8 cellular contexts compared by ENCODE assay signal in the genomic region with DNA sequence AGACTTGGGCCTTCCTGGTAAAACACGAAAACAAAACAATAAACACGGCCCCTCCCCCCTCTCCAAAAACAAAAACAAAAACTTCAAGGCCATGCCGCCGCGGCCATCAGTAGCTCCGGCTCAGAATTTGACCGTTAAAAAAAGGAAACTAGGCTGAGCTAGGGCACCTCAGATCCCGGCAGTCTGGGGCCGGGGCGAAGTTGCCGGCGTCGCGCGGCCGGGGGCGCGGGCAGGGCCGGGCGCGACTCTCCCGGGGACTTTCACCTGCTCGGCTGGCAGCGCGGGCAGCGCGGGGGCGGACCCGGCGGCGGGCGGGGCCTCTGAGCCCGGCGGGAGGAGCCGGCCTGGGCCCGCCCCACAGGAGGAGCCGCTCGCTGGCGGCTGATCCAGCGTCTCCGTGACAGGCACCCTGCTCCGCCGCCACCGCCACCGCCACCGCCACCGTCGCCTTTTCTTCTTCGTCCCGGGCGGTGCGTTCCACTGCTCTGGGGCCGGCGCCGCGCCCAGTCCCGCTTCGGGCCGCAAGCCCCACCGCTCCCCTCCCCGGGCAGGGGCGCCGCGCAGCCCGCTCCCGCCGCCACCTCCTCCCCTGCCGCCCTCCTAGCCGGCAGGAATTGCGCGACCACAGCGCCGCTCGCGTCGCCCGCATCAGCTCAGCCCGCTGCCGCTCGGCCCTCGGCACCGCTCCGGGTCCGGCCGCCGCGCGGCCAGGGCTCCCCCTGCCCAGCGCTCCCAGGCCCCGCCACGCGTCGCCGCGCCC. TPM values are rescaled to one million over a fixed set of nuclear protein-coding genes. Genes with fewer than 3 reads are reported as not detected.
DNase-seq lines count a peak whose midpoint lies in the region; ATAC-seq and FAIRE-seq lines count a peak whose summit lies in the region.

Gene NOS1AP, plus strand, starts transcription at position 358 of the 760 bp plus-strand sequence. CDS start 487 bp downstream, outside the sequence.

- FAIRE-seq in frontal cortex (lab: Jason Lieb, UNC) = no peak

- H3K27ac Mint-ChIP-seq in activated T-helper 2 cell treated with anti-CD3 and anti-CD28 coated beads, Interferon-gamma antibody, Interleukin-2, Interleukin-4, amounts not matched to agents 10 μg/mL and 5 μg/mL and 100 μg/mL, durations not matched to agents 14 hours and 24 hours and 36 hours = no peak within 1 kb of the TSS

- H3K36me3 ChIP-seq in neuron (ENCODE audit: insufficient read depth, low read length) = no peaks in the 10 kb centered on the region

- no peaks in the 10 kb centered on the region for H3K27me3 ChIP-seq in neuron (ENCODE audit: insufficient read depth, low read length)

- peaks cover 67% of the 10 kb centered on the region for H3K27me3 Mint-ChIP-seq in activated T-helper 2 cell treated with anti-CD3 and anti-CD28 coated beads, Interferon-gamma antibody, Interleukin-2, Interleukin-4, amounts not matched to agents 10 μg/mL and 5 μg/mL and 100 μg/mL, durations not matched to agents 14 hours and 24 hours and 36 hours (ENCODE audit: low read depth)

- DNase-seq in DMS 273 treated with DMSO at 0.1 percent for 48 hours (lab: John Stamatoyannopoulos, UW) = peak; percentile 15
- DNase-seq in HuH-7 (ENCODE audit: low spot score) = peak; percentile 76
- DNase-seq in RPMI7951 (ENCODE audit: low read depth) = peak; percentile 51
- DNase-seq in activated T-helper 2 cell treated with anti-CD3 and anti-CD28 coated beads, Interferon-gamma antibody, Interleukin-2, Interleukin-4, amounts not matched to agents 10 μg/mL and 5 μg/mL and 100 μg/mL, durations not matched to agents 14 hours and 24 hours and 36 hours (ENCODE audit: low spot score) = peak; percentile 74
- peak; percentile 88 to 89 for DNase-seq in frontal cortex (ENCODE audit: low spot score in 2 of 2)
- DNase-seq in stromal cell of bone marrow (ENCODE audit: low read depth) = peak; percentile 11

- H3K4me1 Mint-ChIP-seq in activated T-helper 2 cell treated with anti-CD3 and anti-CD28 coated beads, Interferon-gamma antibody, Interleukin-2, Interleukin-4, amounts not matched to agents 10 μg/mL and 5 μg/mL and 100 μg/mL, durations not matched to agents 14 hours and 24 hours and 36 hours (ENCODE audit: low read depth) = peaks cover 12% of the 10 kb centered on the region

- H3K4me1 ChIP-seq in neuron (ENCODE audit: insufficient read depth, low read length) = peaks cover 29% of the 10 kb centered on the region

- peak within 1 kb of the TSS; percentile 96 for H2AFZ ChIP-seq in neuron (ENCODE audit: low read depth, low read length)

- H3K9me3 ChIP-seq in neuron (ENCODE audit: low read length) = peaks cover 3% of the 10 kb centered on the region

- peak; percentile 98 for ATAC-seq in GM21529 (IDR thresholded peaks at IDR 0.05; ENCODE audit: unreplicated experiment)

- H3K9me3 Mint-ChIP-seq in activated T-helper 2 cell treated with anti-CD3 and anti-CD28 coated beads, Interferon-gamma antibody, Interleukin-2, Interleukin-4, amounts not matched to agents 10 μg/mL and 5 μg/mL and 100 μg/mL, durations not matched to agents 14 hours and 24 hours and 36 hours = no peaks in the 10 kb centered on the region

- intact Hi-C loops in activated T-helper 2 cell treated with anti-CD3 and anti-CD28 coated beads, Interferon-gamma antibody, Interleukin-2, Interleukin-4, amounts not matched to agents 10 μg/mL and 5 μg/mL and 100 μg/mL, durations not matched to agents 14 hours and 24 hours and 36 hours (cut with micrococcal nuclease) = no loop called here

- peak within 1 kb of the TSS; percentile 76 for H3K4me3 Mint-ChIP-seq in activated T-helper 2 cell treated with anti-CD3 and anti-CD28 coated beads, Interferon-gamma antibody, Interleukin-2, Interleukin-4, amounts not matched to agents 10 μg/mL and 5 μg/mL and 100 μg/mL, durations not matched to agents 14 hours and 24 hours and 36 hours (ENCODE audit: low read depth)

- H3K4me3 ChIP-seq in neuron (ENCODE audit: low read length) = peak within 1 kb of the TSS; percentile 84

- no peaks in the 10 kb centered on the region for H3K36me3 Mint-ChIP-seq in activated T-helper 2 cell treated with anti-CD3 and anti-CD28 coated beads, Interferon-gamma antibody, Interleukin-2, Interleukin-4, amounts not matched to agents 10 μg/mL and 5 μg/mL and 100 μg/mL, durations not matched to agents 14 hours and 24 hours and 36 hours (ENCODE audit: low read depth)

RNA-seq across cellular contexts. Expression of gene NOS1AP, which starts in this region (rescaled TPM):
- not detected in 2 replicates for total RNA-seq in RPMI7951 (2014; rRNA removed; shearing (Covaris generic))
- total RNA-seq in activated T-helper 2 cell treated with anti-CD3 and anti-CD28 coated beads, Interferon-gamma antibody, Interleukin-2, Interleukin-4, amounts not matched to agents 10 μg/mL and 5 μg/mL and 100 μg/mL, durations not matched to agents 14 hours and 24 hours and 36 hours = not detected in 2 replicates
- 4.9 TPM for total RNA-seq in frontal cortex

Comparison
In these comparisons a context has a peak if more than half of its experiments do, and no peak if none do; other contexts are left out.
1. Peak in every context shown above with its lines: DNase-seq, ATAC-seq and H3K4me3 ChIP-seq.
2. Peak in DNase-seq in RPMI7951; RNA of the gene not detected or under 1 TPM.
3. Peak in DNase-seq in activated T-helper 2 cell treated with anti-CD3 and anti-CD28 coated beads, Interferon-gamma antibody, Interleukin-2, Interleukin-4, amounts not matched to agents 10 μg/mL and 5 μg/mL and 100 μg/mL, durations not matched to agents 14 hours and 24 hours and 36 hours; RNA of the gene not detected or under 1 TPM.
4. DNase-seq: peak in every context shown above with its lines; median percentile 88 in frontal cortex; 76 in HuH-7; 74 in activated T-helper 2 cell treated with anti-CD3 and anti-CD28 coated beads, Interferon-gamma antibody, Interleukin-2, Interleukin-4, amounts not matched to agents 10 μg/mL and 5 μg/mL and 100 μg/mL, durations not matched to agents 14 hours and 24 hours and 36 hours; 51 in RPMI7951; 15 in DMS 273 treated with DMSO at 0.1 percent for 48 hours; 11 in stromal cell of bone marrow.